In the genomic region with DNA sequence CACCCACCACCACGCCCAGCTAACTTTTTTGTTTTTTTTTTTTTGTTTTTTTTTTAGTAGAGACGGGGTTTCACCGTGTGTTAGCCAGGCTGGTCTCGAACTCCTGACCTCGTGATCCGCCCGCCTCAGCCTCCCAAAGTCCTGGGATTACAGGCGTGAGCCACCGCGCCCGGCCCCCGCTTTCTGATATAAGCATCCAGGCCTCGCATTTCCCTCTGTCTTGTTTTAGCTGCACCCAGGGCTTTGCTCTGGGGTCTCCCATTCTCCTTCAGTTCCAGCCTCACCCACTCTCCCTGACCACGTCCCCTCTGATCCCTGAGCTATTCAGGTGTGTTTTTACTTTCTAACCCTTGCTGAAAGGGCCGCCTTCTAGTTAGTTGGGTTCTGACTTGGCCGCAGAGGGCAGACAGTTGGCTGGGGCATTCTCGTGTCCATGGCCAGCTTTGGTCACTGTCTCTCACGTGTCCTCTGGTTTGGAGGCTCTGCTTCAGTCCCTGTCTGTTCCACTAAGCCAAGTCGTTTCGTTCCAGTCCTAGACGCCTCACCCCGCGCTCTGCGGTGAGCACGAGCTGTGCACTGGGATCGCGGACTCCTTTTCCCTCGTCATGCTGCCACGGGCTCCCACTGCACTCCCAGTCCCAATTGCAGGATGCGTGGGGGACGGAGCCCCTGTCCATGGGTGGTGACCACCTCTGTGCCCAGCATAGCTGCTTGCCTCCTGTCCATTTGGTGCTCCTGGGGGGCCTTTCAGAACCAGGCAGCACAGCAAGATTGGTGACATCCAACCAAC, we compare ENCODE assay signal across 26 cellular contexts. TPM values are rescaled to one million over a fixed set of nuclear protein-coding genes. Genes with fewer than 3 reads are reported as not detected.
A peak's percentile ranks its signal among the peaks of the same experiment; 100 is the strongest.
DNase-seq lines count a peak whose midpoint lies in the region; ATAC-seq, FAIRE-seq and TF ChIP-seq lines count a peak whose summit lies in the region.
"Had no signal": no experiment of that assay in that cellular context is flagged by ENCODE, and none has a peak within 500 bp of the region (broad histone marks: within the 10 kb centered on the region; RNA-seq: fewer than 3 reads in every experiment).

No MANE protein-coding gene starts in this region.

- intact Hi-C loops in K562 (cut with micrococcal nuclease), result no loop called here

- H3K4me2 ChIP-seq in K562 (ENCODE audit: insufficient read depth, low read length) (no peak overlapping the region), neuronal stem cell (ENCODE audit: insufficient read depth, low read length, poor library complexity, severe bottlenecking) (no peak overlapping the region)
- H3K4me2 ChIP-seq: PC-9, SK-N-SH had no signal

- peak overlapping the region; percentile 77 for H3K14ac ChIP-seq in neuronal stem cell (ENCODE audit: low read length)

- TF ChIP-seq RAD21 in K562 (CRISPR knock-in tag; conservative IDR thresholded peaks at IDR 0.05 in 1 of 2, IDR thresholded peaks at IDR 0.05 in 1 of 2), result no peak

- no peak overlapping the region for H2AK5ac ChIP-seq in neuronal stem cell (ENCODE audit: low read depth, low read length)

- no TSS peak for BruUV-seq in K562 (replicated peaks; lab: Mats Ljungman, UMichigan)

- peaks cover 4% of the 10 kb centered on the region for H3K27me3 Mint-ChIP-seq in activated naive CD4-positive, alpha-beta T cell treated with anti-CD3 and anti-CD28 coated beads, Interleukin-2, amount 50 U/mL, for 24 hours
- H3K27me3 Mint-ChIP-seq in activated CD4-positive, alpha-beta memory T cell treated with anti-CD3 and anti-CD28 coated beads, Interleukin-2, amount 10 ng/mL, durations not matched to agents 7 days and 5 days, result peaks cover 18% of the 10 kb centered on the region

- H3K9me3 Mint-ChIP-seq in activated naive CD4-positive, alpha-beta T cell treated with anti-CD3 and anti-CD28 coated beads, Interleukin-2, amount 50 U/mL, for 24 hours, result no peaks in the 10 kb centered on the region
- peaks cover 10% of the 10 kb centered on the region for H3K9me3 Mint-ChIP-seq in activated CD4-positive, alpha-beta memory T cell treated with anti-CD3 and anti-CD28 coated beads, Interleukin-2, amount 10 ng/mL, durations not matched to agents 7 days and 5 days
- H3K9me3 Mint-ChIP-seq: CD8-positive, alpha-beta memory T cell had no signal

- peak overlapping the region; percentile 56 for H3K18ac ChIP-seq in neuronal stem cell (ENCODE audit: low read length)

- H3K9ac ChIP-seq in K562 (ENCODE audit: insufficient read depth in 1 of 2, low read depth in 2 of 2, low read length in 2 of 2) (0 out of 4 replicates have a peak overlapping the region, but pooled peaks of 1 of the 2 experiments have one; percentile 26), neuronal stem cell (ENCODE audit: low read depth, low read length, poor library complexity) (peak overlapping the region; percentile 36)
- H3K9ac ChIP-seq: SK-N-SH had no signal

- H3K9me3 ChIP-seq in K562 (replicated peaks; ENCODE audit: control insufficient read depth, insufficient read depth, low read depth, low read length) (no peaks in the 10 kb centered on the region; the same call in 1 of the 2 replicates), neuronal stem cell (replicated peaks in 1 of 2; ENCODE audit: control insufficient read depth in 2 of 2, insufficient read depth in 1 of 2, low read depth in 1 of 2, low read length in 2 of 2) (no peaks in the 10 kb centered on the region)
- H3K9me3 ChIP-seq: SK-N-SH had no signal

- POLR2A ChIA-PET in K562 (lab: Yijun Ruan, JAX), result interaction anchor here (1.0 kb wide), 1 partner anchor 24 kb away, joined by 3 read pairs; no protein-coding TSS in a partner anchor
- POLR2A ChIA-PET in activated CD4-positive, alpha-beta memory T cell treated with anti-CD3 and anti-CD28 coated beads, Interleukin-2, amount 10 ng/mL, durations not matched to agents 7 days and 5 days (lab: Charles Lee), result no interaction called here

- no peak overlapping the region for H2BK15ac ChIP-seq in neuronal stem cell (ENCODE audit: low read length)

- no peaks in the 10 kb centered on the region for H3K79me1 ChIP-seq in neuronal stem cell (ENCODE audit: low read depth, low read length)

- FAIRE-seq in K562 (lab: Jason Lieb, UNC), result no peak
- FAIRE-seq: G401.6, H54 had no signal

- in situ Hi-C loops in K562 (cut with MboI), result no loop called here

- H4K91ac ChIP-seq in neuronal stem cell (ENCODE audit: low read depth, low read length, poor library complexity), result no peak overlapping the region

- no peak for TF ChIP-seq CTCF in K562 (IDR thresholded peaks at IDR 0.05 in 2 of 3, conservative IDR thresholded peaks at IDR 0.05 in 1 of 3; ENCODE audit: insufficient read depth in 2 of 3, low read depth in 1 of 3, low read length in 3 of 3)

- 0 out of 2 replicates have a peak, but pooled peaks cover 2% of the 10 kb centered on the region for H4K20me1 ChIP-seq in K562 (replicated peaks; ENCODE audit: control insufficient read depth, insufficient read depth, low read length)

- H2BK120ac ChIP-seq in neuronal stem cell (ENCODE audit: low read depth, low read length), result no peak overlapping the region

- H3K4me1 ChIP-seq in K562 (replicated peaks in 1 of 2; ENCODE audit: control insufficient read depth in 2 of 2, insufficient read depth in 2 of 2, low read length in 2 of 2) (peaks cover 0 to 15% of the 10 kb centered on the region in 2 experiments; a peak in 1 of 5 replicates), neuronal stem cell (ENCODE audit: control insufficient read depth in 2 of 2, insufficient read depth in 1 of 2, low read depth in 1 of 2, low read length in 2 of 2) (peaks cover 0 to 3% of the 10 kb centered on the region in 2 donors)

- H3K27ac ChIP-seq in K562 (ENCODE audit: extremely low read depth, low read depth, low read length), result no peak overlapping the region
- no peak overlapping the region for H3K27ac ChIP-seq in neuronal stem cell (replicated peaks; ENCODE audit: low read length)
- H3K27ac ChIP-seq: PC-9 had no signal

- no peak overlapping the region for H3K4ac ChIP-seq in neuronal stem cell (ENCODE audit: low read length)

- no peak overlapping the region for H4K8ac ChIP-seq in neuronal stem cell (ENCODE audit: low read depth, low read length)

- CTCF ChIA-PET in K562 (lab: Yijun Ruan, JAX; ENCODE audit: low intra/inter-chr PET ratio), result no interaction called here
- CTCF ChIA-PET in activated CD4-positive, alpha-beta memory T cell treated with anti-CD3 and anti-CD28 coated beads, Interleukin-2, amount 10 ng/mL, durations not matched to agents 7 days and 5 days (lab: Charles Lee), result no interaction called here

- peak overlapping the region; percentile 52 for H3K27ac Mint-ChIP-seq in activated naive CD4-positive, alpha-beta T cell treated with anti-CD3 and anti-CD28 coated beads, Interleukin-2, amount 50 U/mL, for 24 hours
- H3K27ac Mint-ChIP-seq in activated CD4-positive, alpha-beta memory T cell treated with anti-CD3 and anti-CD28 coated beads, Interleukin-2, amount 10 ng/mL, durations not matched to agents 7 days and 5 days, result no peak overlapping the region

- TF ChIP-seq EP300 in K562 (IDR thresholded peaks at IDR 0.05; ENCODE audit: low read length), result no peak

- no peak overlapping the region for H3K23ac ChIP-seq in neuronal stem cell (ENCODE audit: low read depth, low read length, poor library complexity)

- no peak for TF ChIP-seq POLR2A in K562 (conservative IDR thresholded peaks at IDR 0.05)

- H3K4me3 ChIP-seq in K562 (no peak overlapping the region), neuronal stem cell (ENCODE audit: low read length in 2 of 2) (no peak overlapping the region)
- H3K4me3 ChIP-seq: PC-9 had no signal

- H2BK12ac ChIP-seq in neuronal stem cell (ENCODE audit: low read length), result no peak overlapping the region

- H3K36me3 Mint-ChIP-seq in activated naive CD4-positive, alpha-beta T cell treated with anti-CD3 and anti-CD28 coated beads, Interleukin-2, amount 50 U/mL, for 24 hours, result no peaks in the 10 kb centered on the region
- H3K36me3 Mint-ChIP-seq in activated CD4-positive, alpha-beta memory T cell treated with anti-CD3 and anti-CD28 coated beads, Interleukin-2, amount 10 ng/mL, durations not matched to agents 7 days and 5 days (ENCODE audit: low read depth), result peaks cover 2% of the 10 kb centered on the region
- H3K36me3 Mint-ChIP-seq: CD8-positive, alpha-beta memory T cell had no signal

- peak; percentile 27; the same call in 2 of the 3 replicates for ATAC-seq in K562

- no peak overlapping the region for H3K4me3 Mint-ChIP-seq in activated naive CD4-positive, alpha-beta T cell treated with anti-CD3 and anti-CD28 coated beads, Interleukin-2, amount 50 U/mL, for 24 hours
- H3K4me3 Mint-ChIP-seq in activated CD4-positive, alpha-beta memory T cell treated with anti-CD3 and anti-CD28 coated beads, Interleukin-2, amount 10 ng/mL, durations not matched to agents 7 days and 5 days, result no peak overlapping the region
- H3K4me3 Mint-ChIP-seq: CD8-positive, alpha-beta memory T cell had no signal

- peaks cover 19 to 50% of the 10 kb centered on the region in 2 experiments for H3K27me3 ChIP-seq in K562 (ENCODE audit: control insufficient read depth in 2 of 2, insufficient read depth in 2 of 2, low read length in 2 of 2)
- H3K27me3 ChIP-seq in neuronal stem cell (ENCODE audit: control insufficient read depth in 3 of 3, insufficient read depth in 3 of 3, low read depth in 1 of 3, low read length in 3 of 3), result peaks cover 0 to 3% (median 0%) of the 10 kb centered on the region in 3 experiments

- H3K36me3 ChIP-seq in K562 (ENCODE audit: control insufficient read depth, insufficient read depth, low read length) (no peaks in the 10 kb centered on the region), neuronal stem cell (replicated peaks in 1 of 2; ENCODE audit: control insufficient read depth in 2 of 2, insufficient read depth in 2 of 2, low read length in 2 of 2) (no peaks in the 10 kb centered on the region)

- no peaks in the 10 kb centered on the region for H3K79me2 ChIP-seq in K562 (ENCODE audit: control insufficient read depth, insufficient read depth, low read length)

- no peak overlapping the region for H2BK5ac ChIP-seq in neuronal stem cell (ENCODE audit: low read length)

- H3K4me1 Mint-ChIP-seq in activated naive CD4-positive, alpha-beta T cell treated with anti-CD3 and anti-CD28 coated beads, Interleukin-2, amount 50 U/mL, for 24 hours, result peaks cover 5% of the 10 kb centered on the region
- H3K4me1 Mint-ChIP-seq in activated CD4-positive, alpha-beta memory T cell treated with anti-CD3 and anti-CD28 coated beads, Interleukin-2, amount 10 ng/mL, durations not matched to agents 7 days and 5 days, result peaks cover 12% of the 10 kb centered on the region

- H2AFZ ChIP-seq in K562 (ENCODE audit: low read depth, low read length), result no peak overlapping the region
- H2AFZ ChIP-seq in neuronal stem cell (ENCODE audit: low read length), result no peak overlapping the region
- H2AFZ ChIP-seq: PC-9 had no signal

- WGBS in K562 (ENCODE audit: insufficient coverage, low coverage, missing lambda C conversion rate), result 6% methylated on average over 26 of the region's 31 CpGs
- no CpG with 5 or more reads among the region's 31 CpGs for WGBS in neuronal stem cell (ENCODE audit: extremely low coverage in 2 of 2, insufficient read length in 2 of 2, insufficient replicate concordance in 1 of 2), 2 donors

- H3K9me1 ChIP-seq in K562 (ENCODE audit: control insufficient read depth, insufficient read depth, low read length), result no peaks in the 10 kb centered on the region

- DNase-seq in activated naive CD4-positive, alpha-beta T cell treated with anti-CD3 and anti-CD28 coated beads, Interleukin-2, amount 50 U/mL, for 16 hours, result no peak
- DNase-seq in K562 (ENCODE audit: extremely low read depth in 1 of 4, low spot score in 3 of 4) (no peak), neuronal stem cell (ENCODE audit: low spot score) (no peak), activated gamma-delta T cell (lab: John Stamatoyannopoulos, UW) (no peak)
- DNase-seq in stimulated activated naive CD4-positive, alpha-beta T cell (lab: John Stamatoyannopoulos, UW), result no peak
- no peak for DNase-seq in activated CD4-positive, alpha-beta memory T cell treated with anti-CD3 and anti-CD28 coated beads, Interleukin-2, amount 10 ng/mL, durations not matched to agents 7 days and 5 days
- DNase-seq: 8988T; AML-193; C1 segment of cervical spinal cord; Calu3; CD8-positive, alpha-beta memory T cell; KBM-7; MM.1S; NCI-H1092; NCI-H1436; NCI-H187 treated with DMSO at 0.1 percent for 48 hours; NCI-H2107; NCI-H510A; PC-9; RPMI8226; SHP77 treated with DMSO at 0.1 percent for 48 hours; SK-N-SH had no signal

RNA-seq across cellular contexts. Expression of a gene that starts 6.0 kb away (rescaled TPM):
- not detected in 2 replicates for total RNA-seq in K562 (2011; cell fraction: chromatin; rRNA removed; ENCODE audit: low replicate concordance)
- total RNA-seq in K562 (2011; cell fraction: nucleolus; rRNA removed), result not detected in 2 replicates
- not detected in 2 replicates for total RNA-seq in K562 (2011; cell fraction: nucleoplasm; rRNA removed)
- total RNA-seq in K562 (2014; rRNA removed) (not detected in 2 replicates), K562 (2014; rRNA removed; fragmentation: Illumina TruSeq; extraction: Trizol) (not detected in 2 replicates), K562 (2015; rRNA removed; fragmentation: Illumina TruSeq; extraction: Trizol) (not detected in 2 replicates), K562 (2021) (not detected in 2 replicates)
- polyA plus RNA-seq in K562 (2011; rRNA removed) (0.10 TPM in 1 of 2 replicates, not detected in the other), K562 (2014; fragmentation: Illumina TruSeq; extraction: Trizol) (not detected in 2 replicates), K562 (2014; fragmentation: Nextera tagmentation; extraction: Ambion mirVana) (not detected), K562 (2014; rRNA removed) (not detected in 2 replicates)
- not detected in 2 replicates for polyA plus RNA-seq in K562 (2011; cell fraction: cytosol; rRNA removed)
- polyA plus RNA-seq in K562 (2011; cell fraction: nucleus; rRNA removed), result 0.41 and 0.70 TPM in 2 replicates
- polyA plus RNA-seq in K562 (2012), result not detected in 2 replicates
- polyA minus RNA-seq in K562 (2011; rRNA and poly(A)+ RNA removed), result not detected in 2 replicates
- polyA minus RNA-seq in K562 (2011; cell fraction: cytosol; rRNA and poly(A)+ RNA removed), result not detected in 2 replicates
- not detected in 2 replicates for polyA minus RNA-seq in K562 (2011; cell fraction: nucleus; rRNA and poly(A)+ RNA removed)
- 0.49 TPM for polyA plus RNA-seq in neuronal stem cell (2013, experiment 1 of 2)
- 0.32 TPM for polyA plus RNA-seq in neuronal stem cell (2013, experiment 2 of 2)
- total RNA-seq in activated CD4-positive, alpha-beta memory T cell treated with anti-CD3 and anti-CD28 coated beads, Interleukin-2, amount 10 ng/mL, durations not matched to agents 7 days and 5 days, result 1 to 10 TPM; 6.6 to 9.7 TPM
- total RNA-seq: Calu3, Daoy, PC-9 had no signal
- polyA plus RNA-seq: CD8-positive, alpha-beta memory T cell; SK-N-SH had no signal

RNA-seq across cellular contexts. Expression of a gene that starts 21.8 kb away (rescaled TPM):
- not detected in 2 replicates for total RNA-seq in K562 (2011; cell fraction: chromatin; rRNA removed; ENCODE audit: low replicate concordance)
- not detected in 2 replicates for total RNA-seq in K562 (2011; cell fraction: nucleolus; rRNA removed)
- total RNA-seq in K562 (2011; cell fraction: nucleoplasm; rRNA removed), result not detected in 2 replicates
- not detected in 2 replicates for total RNA-seq in K562 (2014; rRNA removed)
- total RNA-seq in K562 (2014; rRNA removed; fragmentation: Illumina TruSeq; extraction: Trizol), result not detected in 2 replicates
- not detected in 2 replicates for total RNA-seq in K562 (2015; rRNA removed; fragmentation: Illumina TruSeq; extraction: Trizol)
- not detected in 2 replicates for total RNA-seq in K562 (2021)
- not detected in 2 replicates for polyA plus RNA-seq in K562 (2011; rRNA removed)
- polyA plus RNA-seq in K562 (2011; cell fraction: cytosol; rRNA removed), result not detected in 2 replicates
- polyA plus RNA-seq in K562 (2011; cell fraction: nucleus; rRNA removed), result not detected in 2 replicates
- polyA plus RNA-seq in K562 (2012), result not detected in 2 replicates
- not detected in 2 replicates for polyA plus RNA-seq in K562 (2014; fragmentation: Illumina TruSeq; extraction: Trizol)
- polyA plus RNA-seq in K562 (2014; fragmentation: Nextera tagmentation; extraction: Ambion mirVana), result not detected
- not detected in 2 replicates for polyA plus RNA-seq in K562 (2014; rRNA removed)
- not detected in 2 replicates for polyA minus RNA-seq in K562 (2011; rRNA and poly(A)+ RNA removed)
- not detected in 2 replicates for polyA minus RNA-seq in K562 (2011; cell fraction: cytosol; rRNA and poly(A)+ RNA removed)
- not detected in 2 replicates for polyA minus RNA-seq in K562 (2011; cell fraction: nucleus; rRNA and poly(A)+ RNA removed)
- not detected for polyA plus RNA-seq in neuronal stem cell (2013, experiment 1 of 2)
- not detected for polyA plus RNA-seq in neuronal stem cell (2013, experiment 2 of 2)
- under 1 TPM; 0.08 TPM for total RNA-seq in activated CD4-positive, alpha-beta memory T cell treated with anti-CD3 and anti-CD28 coated beads, Interleukin-2, amount 10 ng/mL, durations not matched to agents 7 days and 5 days
- total RNA-seq: Calu3; CD8-positive, alpha-beta memory T cell; Daoy; PC-9 had no signal
- polyA plus RNA-seq: SK-N-SH had no signal

RNA-seq across cellular contexts. Expression of a gene that starts 33.7 kb away (rescaled TPM):
- total RNA-seq in K562 (2011; cell fraction: chromatin; rRNA removed; ENCODE audit: low replicate concordance), result 26.8 and 80.9 TPM in 2 replicates
- total RNA-seq in K562 (2011; cell fraction: nucleolus; rRNA removed), result 67.7 and 84.7 TPM in 2 replicates
- 43.5 and 46.6 TPM in 2 replicates for total RNA-seq in K562 (2011; cell fraction: nucleoplasm; rRNA removed)
- total RNA-seq in K562 (2014; rRNA removed), result 109 and 128 TPM in 2 replicates
- 17.5 and 22.7 TPM in 2 replicates for total RNA-seq in K562 (2014; rRNA removed; fragmentation: Illumina TruSeq; extraction: Trizol)
- 46.2 and 53.3 TPM in 2 replicates for total RNA-seq in K562 (2015; rRNA removed; fragmentation: Illumina TruSeq; extraction: Trizol)
- 63.7 and 72.7 TPM in 2 replicates for total RNA-seq in K562 (2021)
- 35.5 and 50.9 TPM in 2 replicates for polyA plus RNA-seq in K562 (2011; rRNA removed)
- polyA plus RNA-seq in K562 (2011; cell fraction: cytosol; rRNA removed), result 131 and 155 TPM in 2 replicates
- polyA plus RNA-seq in K562 (2011; cell fraction: nucleus; rRNA removed), result 75.9 and 80.7 TPM in 2 replicates
- 44.3 and 53.3 TPM in 2 replicates for polyA plus RNA-seq in K562 (2012)
- polyA plus RNA-seq in K562 (2014; fragmentation: Illumina TruSeq; extraction: Trizol), result 37.4 and 42.9 TPM in 2 replicates
- 1 to 10 TPM in 1 of 2 experiments, under 1 TPM in 1; 0.44 to 1.1 TPM for polyA plus RNA-seq in K562 (2014; fragmentation: Nextera tagmentation; extraction: Ambion mirVana)
- 79.9 and 85.9 TPM in 2 replicates for polyA plus RNA-seq in K562 (2014; rRNA removed)
- 19.0 and 20.5 TPM in 2 replicates for polyA minus RNA-seq in K562 (2011; rRNA and poly(A)+ RNA removed)
- 40.8 and 45.4 TPM in 2 replicates for polyA minus RNA-seq in K562 (2011; cell fraction: cytosol; rRNA and poly(A)+ RNA removed)
- polyA minus RNA-seq in K562 (2011; cell fraction: nucleus; rRNA and poly(A)+ RNA removed), result 53.0 and 70.8 TPM in 2 replicates
- 89.1 TPM for polyA plus RNA-seq in neuronal stem cell (2013, experiment 1 of 2)
- polyA plus RNA-seq in neuronal stem cell (2013, experiment 2 of 2), result 89.3 TPM
- 10 to 100 TPM; 99.8 to 99.9 TPM for total RNA-seq in activated CD4-positive, alpha-beta memory T cell treated with anti-CD3 and anti-CD28 coated beads, Interleukin-2, amount 10 ng/mL, durations not matched to agents 7 days and 5 days

Comparison
In these comparisons a context has a peak if more than half of its experiments do, and no peak if none do; other contexts are left out.
1. RNA of a gene that starts 6.0 kb away (total RNA-seq): 6.6 to 9.7 TPM in activated CD4-positive, alpha-beta memory T cell treated with anti-CD3 and anti-CD28 coated beads, Interleukin-2, amount 10 ng/mL, durations not matched to agents 7 days and 5 days; not detected in K562; every median in the first group is over 4 times any median in the second.